In the genomic region with DNA sequence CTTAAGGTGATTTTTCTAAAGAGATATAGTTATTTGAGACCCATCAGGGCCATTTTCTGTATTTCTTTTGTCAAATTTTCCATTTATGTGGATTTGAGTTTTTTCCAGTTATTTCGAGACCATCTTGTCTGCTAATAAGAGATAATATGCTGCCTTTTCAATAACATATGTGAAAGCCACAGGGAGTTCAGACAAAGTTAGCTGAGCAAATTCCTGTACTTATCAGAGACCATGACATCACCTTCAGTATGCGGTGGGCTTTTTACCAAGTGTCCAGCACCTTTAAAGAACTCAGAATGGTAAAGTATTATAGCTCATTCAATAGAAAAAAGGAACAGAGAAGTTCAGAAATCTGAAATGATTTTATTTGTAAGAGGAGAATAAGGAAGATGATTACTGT, we compare ENCODE assay signal across 34 cellular contexts. TPM values are rescaled to one million over a fixed set of nuclear protein-coding genes. Genes with fewer than 3 reads are reported as not detected.
"Had no signal": no experiment of that assay in that cellular context is flagged by ENCODE, and none has a peak within 500 bp of the region (broad histone marks: within the 10 kb centered on the region; RNA-seq: fewer than 3 reads in every experiment).

No MANE protein-coding gene starts in this region.

- DNase-seq: activated B cell treated with CpG ODN at 0.5 μM for 24 hours; activated CD4-positive, alpha-beta memory T cell treated with anti-CD3 and anti-CD28 coated beads for 36 hours; activated CD4-positive, alpha-beta T cell treated with anti-CD3 and anti-CD28 coated beads for 4 hours; activated CD4-positive, alpha-beta T cell treated with anti-CD3 and anti-CD28 coated beads, Interleukin-2, amount 10 ng/mL, durations not matched to agents 24 days and 14 days; activated CD4-positive, alpha-beta T cell treated with anti-CD3 and anti-CD28 coated beads, Interleukin-2, amount 50 U/mL, for 1 hour; activated CD4-positive, alpha-beta T cell treated with anti-CD3 and anti-CD28 coated beads, Interleukin-2, amount 50 U/mL, for 4 hours; activated CD4-positive, CD25-positive, alpha-beta regulatory T cell treated with anti-CD3 and anti-CD28 coated beads, Interleukin-2, amount 50 U/mL, for 72 hours; activated CD8-positive, alpha-beta memory T cell treated with anti-CD3 and anti-CD28 coated beads, Interleukin-2, amount 50 U/mL, for 4 hours; activated CD8-positive, alpha-beta T cell treated with anti-CD3 and anti-CD28 coated beads for 36 hours; activated effector memory CD4-positive, alpha-beta T cell treated with anti-CD3 and anti-CD28 coated beads, Interleukin-2, amount 50 U/mL, for 16 hours; activated gamma-delta T cell treated with Interleukin-2 at 50 U/mL for 16 hours; activated naive CD4-positive, alpha-beta T cell; activated naive CD4-positive, alpha-beta T cell treated with anti-CD3 and anti-CD28 coated beads for 36 hours; activated naive CD4-positive, alpha-beta T cell treated with anti-CD3 and anti-CD28 coated beads, Interleukin-2, amount 50 U/mL, for 16 hours; activated naive CD8-positive, alpha-beta T cell treated with anti-CD3 and anti-CD28 coated beads for 36 hours; activated T-cell treated with anti-CD3 and anti-CD28 coated beads for 4 hours; activated T-cell treated with anti-CD3 and anti-CD28 coated beads, Interleukin-2, amount 50 U/mL, for 1 hour; activated T-cell treated with anti-CD3 and anti-CD28 coated beads, Interleukin-2, amount 50 U/mL, for 4 hours; activated T-cell treated with anti-CD3 and anti-CD28 coated beads, Interleukin-2, amount 50 U/mL, for 72 hours; adrenal gland; amniotic stem cell; aorta; body of pancreas; brain microvascular endothelial cell; central memory CD4-positive, alpha-beta T cell; cerebellar nuclear complex; T-cell; T-helper 17 cell had no signal

- ATAC-seq: activated CD8-positive, alpha-beta T cell treated with anti-CD3 and anti-CD28 coated beads for 36 hours; activated naive CD4-positive, alpha-beta T cell treated with anti-CD3 and anti-CD28 coated beads, Interleukin-2, amount 50 U/mL, for 72 hours; activated T-cell treated with anti-CD3 and anti-CD28 coated beads, Interleukin-2, amount 50 U/mL, for 4 hours; activated T-cell treated with anti-CD3 and anti-CD28 coated beads, Interleukin-2, amount 50 U/mL, for 72 hours; activated T-helper 17 cell treated with anti-CD3 and anti-CD28 coated beads, Interleukin-2, amount 50 U/mL, for 72 hours; body of pancreas; T-cell; T-helper 17 cell had no signal

RNA-seq across cellular contexts. Expression of a gene that starts 11.7 kb away (rescaled TPM):
- total RNA-seq: activated B cell treated with CpG ODN at 0.5 μM for 24 hours; activated CD4-positive, alpha-beta memory T cell treated with anti-CD3 and anti-CD28 coated beads for 36 hours; activated CD4-positive, alpha-beta T cell treated with anti-CD3 and anti-CD28 coated beads, Interleukin-2, amount 10 ng/mL, durations not matched to agents 24 days and 14 days; activated CD8-positive, alpha-beta memory T cell treated with anti-CD3 and anti-CD28 coated beads for 36 hours; activated CD8-positive, alpha-beta T cell treated with anti-CD3 and anti-CD28 coated beads for 36 hours; activated naive CD4-positive, alpha-beta T cell treated with anti-CD3 and anti-CD28 coated beads for 36 hours; activated naive CD4-positive, alpha-beta T cell treated with anti-CD3 and anti-CD28 coated beads, Interleukin-2, amount 50 U/mL, for 72 hours; activated naive CD8-positive, alpha-beta T cell treated with anti-CD3 and anti-CD28 coated beads for 36 hours; activated T-cell treated with anti-CD3 and anti-CD28 coated beads, Interleukin-2, amount 50 U/mL, for 4 hours; activated T-cell treated with anti-CD3 and anti-CD28 coated beads, Interleukin-2, amount 50 U/mL, for 72 hours; activated T-helper 1 cell treated with anti-CD3 and anti-CD28 coated beads, Interleukin-12 subunit alpha, Interleukin-12 subunit beta, Interleukin-2, Interleukin-4 antibody, amounts not matched to agents 30 ng/mL and 10 ng/mL and 1 ng/mL, durations not matched to agents 14 hours and 24 hours and 36 hours; activated T-helper 17 cell treated with anti-CD3 and anti-CD28 coated beads, Interleukin-2, amount 50 U/mL, for 72 hours; T-helper 1 cell treated with Interleukin-12 subunit alpha and Interleukin-12 subunit beta and Interleukin-4 antibody, amounts not matched to agents 30 ng/mL and 1 ng/mL, for 36 hours; T-helper 17 cell; T-helper 2 cell treated with Interferon-gamma antibody and Interleukin-4, amounts not matched to agents 100 ng/mL and 5 ng/mL, for 36 hours had no signal
